In the genomic region with DNA sequence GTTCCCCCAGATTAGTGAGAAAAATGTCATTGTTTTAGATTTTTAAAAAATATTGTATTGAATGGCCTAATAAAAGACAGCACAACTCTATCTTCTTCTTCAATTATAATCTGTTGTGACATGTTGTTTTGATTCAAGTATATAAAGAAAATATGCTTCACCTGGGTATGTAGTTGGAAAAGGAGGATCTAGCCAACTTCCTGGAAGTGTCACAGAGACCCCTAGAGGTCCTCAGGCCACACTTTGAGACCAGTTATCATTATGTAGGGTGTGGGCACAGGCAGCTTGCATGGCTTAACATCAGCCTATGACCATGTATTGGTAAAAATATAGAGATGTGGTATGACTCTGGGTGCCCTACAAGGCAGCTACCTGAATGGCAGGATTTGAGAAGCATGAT, we compare ENCODE assay signal across 18 cellular contexts. TPM values are rescaled to one million over a fixed set of nuclear protein-coding genes. Genes with fewer than 3 reads are reported as not detected.
DNase-seq lines count a peak whose midpoint lies in the region; ATAC-seq and TF ChIP-seq lines count a peak whose summit lies in the region.
"Had no signal": no experiment of that assay in that cellular context is flagged by ENCODE, and none has a peak within 500 bp of the region (broad histone marks: within the 10 kb centered on the region; RNA-seq: fewer than 3 reads in every experiment).

No MANE protein-coding gene starts in this region.

- peaks cover 34% of the 10 kb centered on the region for H3K79me1 ChIP-seq in trophoblast cell (ENCODE audit: low read length)

- H3K9me3 Mint-ChIP-seq in GM23338, result no peaks in the 10 kb centered on the region
- H3K9me3 Mint-ChIP-seq: CD4-positive, CD25-positive, alpha-beta regulatory T cell; CD8-positive, alpha-beta memory T cell; HFFc6 had no signal

- H3K27ac ChIP-seq in GM23338 (ENCODE audit: low read depth), result no peak overlapping the region
- H3K27ac ChIP-seq in WERI-Rb-1, result no peak overlapping the region
- H3K27ac ChIP-seq in trophoblast cell (ENCODE audit: low read depth, low read length), result peak overlapping the region; percentile 51
- H3K27ac ChIP-seq: HL-60 had no signal

- H3K4me1 ChIP-seq in GM23338 (ENCODE audit: insufficient read depth) (no peaks in the 10 kb centered on the region), trophoblast cell (ENCODE audit: control insufficient read depth in 1 of 2, insufficient read depth in 2 of 2, low read length in 2 of 2) (peaks cover 17 to 22% of the 10 kb centered on the region in 2 experiments)
- H3K4me1 ChIP-seq: BE2C, Caco-2 had no signal

- H3K4ac ChIP-seq in trophoblast cell (ENCODE audit: low read depth, low read length), result peak overlapping the region; percentile 88

- H2BK12ac ChIP-seq in trophoblast cell (ENCODE audit: low read length), result peak overlapping the region; percentile 99

- no peaks in the 10 kb centered on the region for H4K20me1 ChIP-seq in GM23338 (replicated peaks; ENCODE audit: insufficient read depth)

- no peaks in the 10 kb centered on the region for H3K27me3 Mint-ChIP-seq in GM23338 (ENCODE audit: insufficient read depth, low read depth, poor library complexity)
- H3K27me3 Mint-ChIP-seq: CD4-positive, CD25-positive, alpha-beta regulatory T cell; CD8-positive, alpha-beta memory T cell had no signal

- H3K9me2 ChIP-seq in GM23338 (ENCODE audit: insufficient read depth), result no peaks in the 10 kb centered on the region

- peak overlapping the region; percentile 84 for H2BK5ac ChIP-seq in trophoblast cell (ENCODE audit: low read depth, low read length, poor library complexity)

- H2AFZ ChIP-seq in GM23338 (no peak overlapping the region), trophoblast cell (ENCODE audit: insufficient read depth, low read length, poor library complexity) (peak overlapping the region; percentile 71)

- H2AK5ac ChIP-seq in trophoblast cell (ENCODE audit: low read length), result peak overlapping the region; percentile 91

- H3K14ac ChIP-seq in trophoblast cell (ENCODE audit: low read length), result peak overlapping the region; percentile 79

- ATAC-seq in GM23338, result no peak
- ATAC-seq: HCT116 had no signal

- peak overlapping the region; percentile 96 for H2BK120ac ChIP-seq in trophoblast cell (ENCODE audit: insufficient read depth, low read length, poor library complexity)

- H3K9me3 ChIP-seq in WERI-Rb-1 (ENCODE audit: severe bottlenecking), result no peaks in the 10 kb centered on the region
- no peaks in the 10 kb centered on the region for H3K9me3 ChIP-seq in trophoblast cell (ENCODE audit: insufficient read depth, low read depth, low read length)
- H3K9me3 ChIP-seq: BE2C, Caco-2 had no signal

- peak overlapping the region; percentile 96 for H4K91ac ChIP-seq in trophoblast cell (ENCODE audit: low read depth, low read length)

- H3K27me3 ChIP-seq in GM23338 (ENCODE audit: insufficient read depth) (no peaks in the 10 kb centered on the region), WERI-Rb-1 (ENCODE audit: insufficient read depth, low read depth, severe bottlenecking) (peaks cover 3% of the 10 kb centered on the region), trophoblast cell (ENCODE audit: insufficient read depth, low read length) (no peaks in the 10 kb centered on the region)
- H3K27me3 ChIP-seq: BE2C had no signal

- H3K4me3 ChIP-seq in GM23338, result no peak overlapping the region
- H3K4me3 ChIP-seq in WERI-Rb-1 (ENCODE audit: low read depth, low read length), result no peak overlapping the region
- no peak overlapping the region for H3K4me3 ChIP-seq in trophoblast cell (ENCODE audit: low read depth, low read length)

- H3K4me2 ChIP-seq in GM23338 (no peak overlapping the region), trophoblast cell (ENCODE audit: low read length) (no peak overlapping the region)

- TF ChIP-seq CTCF in GM23338 (conservative IDR thresholded peaks at IDR 0.05; ENCODE audit: low read depth in 2 of 2) (peak; percentile 21 to 54; a peak in 3 of 4 replicates), WERI-Rb-1 (IDR thresholded peaks at IDR 0.05; ENCODE audit: low read depth, low read length) (0 out of 2 replicates have a peak, but pooled peaks have one; percentile 26)

- no peaks in the 10 kb centered on the region for H3K4me1 Mint-ChIP-seq in GM23338
- H3K4me1 Mint-ChIP-seq: CD4-positive, CD25-positive, alpha-beta regulatory T cell; CD8-positive, alpha-beta memory T cell had no signal

- H3K36me3 ChIP-seq in GM23338 (ENCODE audit: insufficient read depth) (no peaks in the 10 kb centered on the region), WERI-Rb-1 (no peaks in the 10 kb centered on the region), trophoblast cell (ENCODE audit: control insufficient read depth in 1 of 2, insufficient read depth in 2 of 2, low read length in 2 of 2) (no peaks in the 10 kb centered on the region)
- H3K36me3 ChIP-seq: BE2C had no signal

- peak overlapping the region; percentile 60 for H4K8ac ChIP-seq in trophoblast cell (ENCODE audit: low read depth, low read length)

- no peak overlapping the region for H4K12ac ChIP-seq in trophoblast cell (ENCODE audit: low read depth, low read length)

- peak; percentile 12 for DNase-seq in COR-L47 (lab: John Stamatoyannopoulos, UW)
- DNase-seq in GM23338 (ENCODE audit: low spot score), result peak; percentile 3
- no peak for DNase-seq in WERI-Rb-1
- no peak for DNase-seq in trophoblast cell
- no peak for DNase-seq in kidney tubule cell (ENCODE audit: low spot score)
- no peak for DNase-seq in NCI-H2029 treated with DMSO at 0.1 percent for 48 hours (lab: John Stamatoyannopoulos, UW)
- DNase-seq: BE2C; C1 segment of cervical spinal cord; Caco-2; CD4-positive, CD25-positive, alpha-beta regulatory T cell; CD8-positive, alpha-beta memory T cell; GDM1; GOT3; H7; HFFc6 had no signal

- H3K36me3 Mint-ChIP-seq in GM23338 (ENCODE audit: low read depth), result no peaks in the 10 kb centered on the region
- H3K36me3 Mint-ChIP-seq: CD4-positive, CD25-positive, alpha-beta regulatory T cell; CD8-positive, alpha-beta memory T cell had no signal

- no peaks in the 10 kb centered on the region for H3F3A ChIP-seq in GM23338 (replicated peaks; ENCODE audit: low read depth)

- no peak overlapping the region for H3K27ac Mint-ChIP-seq in GM23338
- H3K27ac Mint-ChIP-seq: CD4-positive, CD25-positive, alpha-beta regulatory T cell; HFFc6 had no signal

- H3K79me2 ChIP-seq in GM23338 (replicated peaks; ENCODE audit: insufficient read depth) (no peaks in the 10 kb centered on the region), trophoblast cell (ENCODE audit: control insufficient read depth, insufficient read depth, low read length, poor library complexity) (peaks cover 2% of the 10 kb centered on the region)

- no peak overlapping the region for H3K4me3 Mint-ChIP-seq in GM23338
- H3K4me3 Mint-ChIP-seq: CD4-positive, CD25-positive, alpha-beta regulatory T cell; CD8-positive, alpha-beta memory T cell; HFFc6 had no signal

- no peak overlapping the region for H3K9ac ChIP-seq in trophoblast cell (ENCODE audit: low read length)

- peak overlapping the region; percentile 80 for H3K18ac ChIP-seq in trophoblast cell (ENCODE audit: low read length)

- H3K23ac ChIP-seq in trophoblast cell (ENCODE audit: low read length), result no peak overlapping the region

TF ChIP-seq in GM23338, 12 proteins besides CTCF, POLR2A, EP300 and RAD21 (continues in another document):
- TF ChIP-seq STAT1 (IDR thresholded peaks at IDR 0.05; ENCODE audit: unreplicated experiment) (no peak), ZNF114 (CRISPR knock-in tag; IDR thresholded peaks at IDR 0.05) (no peak)

RNA-seq across cellular contexts. Expression of a gene that starts 14.7 kb away (rescaled TPM):
- total RNA-seq in GM23338 (2014; rRNA removed; shearing (Covaris generic)), result 0.97 and 1.2 TPM in 2 replicates
- 1.1 and 1.5 TPM in 2 replicates for polyA plus RNA-seq in GM23338 (2016; fragmentation: Nextera tagmentation; extraction: Ambion mirVana)
- 5.4 and 6.1 TPM in 2 replicates for polyA plus RNA-seq in trophoblast cell (2013)
- total RNA-seq: A172; CD8-positive, alpha-beta memory T cell; HFFc6 had no signal

Comparison
In these comparisons a context has a peak if more than half of its experiments do, and no peak if none do; other contexts are left out.
1. DNase-seq: peak in COR-L47 (single experiment) and GM23338 (single experiment); none in WERI-Rb-1 (single experiment), trophoblast cell (0 of 2), kidney tubule cell (single experiment) and NCI-H2029 treated with DMSO at 0.1 percent for 48 hours (single experiment).